Comparison of ENCODE assay signal across 1 cellular context in genomic region chr21:26686278-26686677, GRCh38.
TF ChIP-seq lines count a peak whose summit lies in the region.

No MANE protein-coding gene starts in this region.

TF ChIP-seq in IMR-90, 13 proteins besides CTCF, POLR2A, EP300 and RAD21:
- TF ChIP-seq MAFK (IDR thresholded peaks at IDR 0.05; ENCODE audit: low read depth, low read length) (no peak), MXI1 (IDR thresholded peaks at IDR 0.05; ENCODE audit: borderline replicate concordance, low read depth, low read length) (no peak), CEBPB (IDR thresholded peaks at IDR 0.05; ENCODE audit: low read depth, low read length) (no peak)
- TF ChIP-seq, protein P1, sequence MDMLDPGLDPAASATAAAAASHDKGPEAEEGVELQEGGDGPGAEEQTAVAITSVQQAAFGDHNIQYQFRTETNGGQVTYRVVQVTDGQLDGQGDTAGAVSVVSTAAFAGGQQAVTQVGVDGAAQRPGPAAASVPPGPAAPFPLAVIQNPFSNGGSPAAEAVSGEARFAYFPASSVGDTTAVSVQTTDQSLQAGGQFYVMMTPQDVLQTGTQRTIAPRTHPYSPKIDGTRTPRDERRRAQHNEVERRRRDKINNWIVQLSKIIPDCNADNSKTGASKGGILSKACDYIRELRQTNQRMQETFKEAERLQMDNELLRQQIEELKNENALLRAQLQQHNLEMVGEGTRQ (IDR thresholded peaks at IDR 0.05; ENCODE audit: low read depth, low read length): peak; percentile 79
